ENCODE assay signal across 8 cellular contexts in the genomic region with DNA sequence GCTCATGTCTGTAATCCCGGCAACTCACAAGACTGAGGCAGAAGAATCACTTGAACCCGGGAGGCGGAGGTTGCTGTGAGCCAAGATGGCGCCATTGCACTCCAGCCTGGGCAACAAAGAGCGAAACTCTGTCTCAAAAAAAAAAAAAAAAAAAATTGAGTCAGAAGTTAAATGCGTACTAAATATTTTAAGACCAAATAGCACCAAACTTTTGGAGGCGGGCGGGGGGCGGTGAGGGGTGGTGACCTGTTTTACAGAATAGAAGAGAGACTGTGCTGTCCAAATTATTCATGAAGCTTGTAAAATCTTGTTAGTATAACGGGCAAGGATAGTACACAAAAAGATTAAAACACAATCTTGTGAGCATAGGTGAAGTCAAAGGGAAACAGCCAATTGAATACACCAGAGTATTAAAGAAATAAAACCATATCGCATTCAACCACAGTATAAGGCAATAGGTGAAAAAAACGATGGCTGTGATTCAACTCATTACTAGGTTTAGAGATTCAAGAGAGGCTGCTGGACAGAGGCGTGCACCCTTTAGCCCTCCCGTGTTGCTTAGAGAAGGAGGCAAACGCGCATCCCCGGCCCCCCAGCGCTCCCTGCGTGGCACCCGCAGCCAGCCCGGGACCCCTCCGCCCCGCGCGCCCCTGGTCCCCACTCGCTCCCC. TPM values are rescaled to one million over a fixed set of nuclear protein-coding genes. Genes with fewer than 3 reads are reported as not detected.
DNase-seq lines count a peak whose midpoint lies in the region; ATAC-seq, FAIRE-seq and TF ChIP-seq lines count a peak whose summit lies in the region.

No MANE protein-coding gene starts in this region.

- peak overlapping the region in 3 of 4 experiments; percentile 74 to 89 (median 75); a peak in 5 of 7 replicates for H3K9ac ChIP-seq in H1 (replicated peaks in 1 of 4; ENCODE audit: extremely low read depth in 1 of 4, low read depth in 3 of 4, low read length in 3 of 4)

- no peak overlapping the region for H2AK5ac ChIP-seq in H1 (ENCODE audit: low read depth, low read length)

- H2BK5ac ChIP-seq in H1 (ENCODE audit: low read depth, low read length): peak overlapping the region; percentile 93

- H3K27ac ChIP-seq in ACC112 (ENCODE audit: low read depth, low read length) (peak overlapping the region; percentile 93), H1 (ENCODE audit: low read depth, low read length) (peak overlapping the region; percentile 87; the same call in 1 of the 2 replicates)

- peaks cover 34 to 40% of the 10 kb centered on the region in 2 experiments for H3K9me3 ChIP-seq in H1 (ENCODE audit: insufficient read depth in 2 of 2, low read depth in 1 of 2, low read length in 1 of 2)

- peaks cover 2% of the 10 kb centered on the region for H3K23me2 ChIP-seq in H1 (ENCODE audit: low read depth, low read length)

- TF ChIP-seq CTCF in H1 (IDR thresholded peaks at IDR 0.05; ENCODE audit: control extremely low read depth in 1 of 3, insufficient read depth in 1 of 3, low read depth in 1 of 3, low read length in 3 of 3): no peak

- H3K4me1 Mint-ChIP-seq in naive B cell: peaks cover 21 to 27% (median 24%) of the 10 kb centered on the region in 3 donors

- peak overlapping the region; percentile 95; the same call in 1 of the 2 replicates for H3K18ac ChIP-seq in H1 (ENCODE audit: extremely low read depth, low read length)

- peak overlapping the region; percentile 95 for H2AFZ ChIP-seq in ACC112 (ENCODE audit: low read length, unreplicated experiment)
- peak overlapping the region; percentile 63; the same call in 1 of the 2 replicates for H2AFZ ChIP-seq in H1 (ENCODE audit: low read length)

- whole genome bisulfite sequencing in H1 (ENCODE audit: extremely low coverage in 1 of 2, insufficient coverage in 1 of 2, insufficient read length in 1 of 2, insufficient replicate concordance in 2 of 2, low coverage in 1 of 2, low lambda C conversion rate in 2 of 2, missing lambda C conversion rate in 1 of 2), 2 experiments: 35% methylated on average over 18 of the region's 26 CpGs; no CpG with 5 or more reads in 1 of the 2 experiments

- no peaks in the 10 kb centered on the region for H3K79me1 ChIP-seq in H1 (ENCODE audit: low read depth, low read length)

- peak overlapping the region; percentile 73 to 81 for H3K4me2 ChIP-seq in H1 (ENCODE audit: insufficient read depth in 1 of 2, low read depth in 2 of 2, low read length in 2 of 2)

- CTCF ChIA-PET in H1 (lab: Charles Lee; ENCODE audit: partially characterized antibody): interaction anchor here (0.6 kb wide), 1 partner anchor 365 kb away, joined by 5 read pairs; no protein-coding TSS in a partner anchor

- no peak overlapping the region for H4K91ac ChIP-seq in H1 (replicated peaks; ENCODE audit: insufficient read length, low read length)

- no peak overlapping the region for H3K14ac ChIP-seq in H1 (ENCODE audit: insufficient read length)

- H2BK120ac ChIP-seq in H1 (replicated peaks; ENCODE audit: low read depth, low read length): no peak overlapping the region

- H3K36me3 Mint-ChIP-seq in naive B cell: peaks cover 41 to 52% of the 10 kb centered on the region in 2 donors

- peaks cover 13 to 86% (median 66%) of the 10 kb centered on the region in 7 donors for H3K9me3 Mint-ChIP-seq in naive B cell

- no peak for TF ChIP-seq RAD21 in H1 (IDR thresholded peaks at IDR 0.05 in 1 of 2, conservative IDR thresholded peaks at IDR 0.05 in 1 of 2; ENCODE audit: low read depth in 2 of 2, low read length in 2 of 2)

- H3K27me3 ChIP-seq in ACC112 (ENCODE audit: insufficient read depth, low read length): no peaks in the 10 kb centered on the region
- H3K27me3 ChIP-seq in H1 (replicated peaks in 1 of 4; ENCODE audit: control insufficient read depth in 3 of 4, extremely low read depth in 1 of 4, insufficient read depth in 3 of 4, low read length in 3 of 4): no peaks in the 10 kb centered on the region

- H4K5ac ChIP-seq in H1 (ENCODE audit: insufficient read length, low read depth, low read length): peak overlapping the region; percentile 96

- no peak overlapping the region for H3K56ac ChIP-seq in H1 (replicated peaks; ENCODE audit: insufficient read length, low read depth, low read length)

- H3K23ac ChIP-seq in H1 (ENCODE audit: insufficient read length): no peak overlapping the region

- H3K4me3 Mint-ChIP-seq in naive B cell: peak overlapping the region; percentile 93 to 98 (median 96)

- no peak overlapping the region for H3K4ac ChIP-seq in H1 (replicated peaks; ENCODE audit: insufficient read length, low read depth, low read length)

- POLR2A ChIA-PET in H1 (lab: Charles Lee; ENCODE audit: partially characterized antibody): interaction anchor here (0.7 to 2.8 kb wide), 11 partner anchors 8 to 221 kb away, joined by 3 to 20 read pairs (median 4); partner anchors contain the start of genes ZNF26, ZNF268 and ZNF84

- FAIRE-seq in H1 (lab: Jason Lieb, UNC): no peak

- no peaks in the 10 kb centered on the region for H4K20me1 ChIP-seq in H1 (replicated peaks in 1 of 2; ENCODE audit: control insufficient read depth in 1 of 2, insufficient read depth in 2 of 2, low read length in 2 of 2)

- H3K27me3 Mint-ChIP-seq in naive B cell: no peaks in the 10 kb centered on the region

- no peak for TF ChIP-seq EP300 in H1 (IDR thresholded peaks at IDR 0.05; ENCODE audit: borderline replicate concordance in 1 of 2, low read depth in 2 of 2, low read length in 2 of 2)

- H4K8ac ChIP-seq in H1 (ENCODE audit: extremely low read depth, insufficient read depth, low read length): peak overlapping the region; percentile 96

- H3K4me1 ChIP-seq in ACC112 (ENCODE audit: control insufficient read depth, insufficient read depth, low read length, unreplicated experiment) (peaks cover 4% of the 10 kb centered on the region), H1 (replicated peaks in 1 of 4; ENCODE audit: control insufficient read depth in 3 of 4, insufficient read depth in 4 of 4, low read length in 3 of 4) (no peaks in the 10 kb centered on the region)

- H3K4me3 ChIP-seq in ACC112 (ENCODE audit: low read depth, low read length): peak overlapping the region; percentile 97
- peak overlapping the region; percentile 69 to 98 (median 87) for H3K4me3 ChIP-seq in H1 (ENCODE audit: extremely low read depth in 1 of 4, insufficient read depth in 2 of 4, low read depth in 3 of 4, low read length in 4 of 4)

- no peak for TF ChIP-seq POLR2A in H1 (IDR thresholded peaks at IDR 0.05; ENCODE audit: control extremely low read depth in 1 of 2, low read depth in 2 of 2, low read length in 2 of 2)

- no peak overlapping the region for H2BK15ac ChIP-seq in H1 (ENCODE audit: low read length)

- H3K27ac Mint-ChIP-seq in naive B cell: peak overlapping the region; percentile 100

- H3K79me2 ChIP-seq in ACC112 (ENCODE audit: control insufficient read depth, insufficient read depth, low read length, unreplicated experiment) (peaks cover 20% of the 10 kb centered on the region), H1 (ENCODE audit: control insufficient read depth in 1 of 2, insufficient read depth in 2 of 2, low read length in 2 of 2) (peaks cover 4 to 26% of the 10 kb centered on the region in 2 experiments; a peak in 2 of 4 replicates)

- ATAC-seq in GM19395 (IDR thresholded peaks at IDR 0.05; ENCODE audit: unreplicated experiment) (peak; percentile 22), naive B cell (ENCODE audit: low read depth in 2 of 2) (peak in 1 of 2 donors; percentile 4)

- DNase-seq in RKO (ENCODE audit: low spot score) (peak; percentile 75), H1 (ENCODE audit: low read depth in 1 of 2, low spot score in 2 of 2) (peak in 1 of 2 experiments; percentile 39), naive B cell (no peak), NCI-H748 (lab: John Stamatoyannopoulos, UW; ENCODE audit: unreplicated experiment) (no peak), COLO829 (ENCODE audit: low spot score) (no peak), islet precursor cell (no peak)

- H3K36me3 ChIP-seq in ACC112 (ENCODE audit: insufficient read depth, low read length) (peaks cover 39% of the 10 kb centered on the region), H1 (ENCODE audit: control insufficient read depth in 2 of 4, insufficient read depth in 4 of 4, low read length in 3 of 4) (peaks cover 3 to 50% (median 27%) of the 10 kb centered on the region in 4 experiments; a peak in 5 of 8 replicates)

- H2BK20ac ChIP-seq in H1 (ENCODE audit: low read length): no peak overlapping the region

- no peak overlapping the region for H2BK12ac ChIP-seq in H1 (ENCODE audit: low read depth, low read length)

RNA-seq across cellular contexts. Expression of gene ZNF891, which starts 0.6 kb away (rescaled TPM):
- total RNA-seq in H1 (2021; fragmentation: NEBNext Ultra II Directional; extraction: Animal tissue kit (Norgen Biotek cat#: 25700)): 3.1 TPM in 2 replicates
- 1.3 TPM in 2 replicates for polyA plus RNA-seq in H1 (2011; rRNA removed)
- polyA plus RNA-seq in H1 (2011; cell fraction: cytosol; rRNA removed): 1.8 TPM
- polyA plus RNA-seq in H1 (2011; cell fraction: nucleus; rRNA removed): 1.7 TPM
- polyA plus RNA-seq in H1 (2012, experiment 1 of 2): 0.85 to 2.0 TPM (median 1.3 TPM) in 4 replicates
- polyA plus RNA-seq in H1 (2012, experiment 2 of 2): 0.17 TPM
- 2.8 TPM for polyA plus RNA-seq in H1 (2013, experiment 1 of 2)
- 2.1 TPM for polyA plus RNA-seq in H1 (2013, experiment 2 of 2)
- 2.2 and 2.8 TPM in 2 replicates for polyA minus RNA-seq in H1 (2011; rRNA and poly(A)+ RNA removed)
- polyA minus RNA-seq in H1 (2011; cell fraction: cytosol; rRNA and poly(A)+ RNA removed): 1.7 TPM
- polyA minus RNA-seq in H1 (2011; cell fraction: nucleus; rRNA and poly(A)+ RNA removed): 6.0 TPM
- 1 to 10 TPM in 1 of 6 donors, under 1 TPM in 5; 0.18 to 1.5 (median 0.91) TPM for polyA plus RNA-seq in naive B cell (ENCODE audit: low read depth in 6 of 6)

RNA-seq across cellular contexts. Expression of gene ZNF10, which starts 0.9 kb away (rescaled TPM):
- 11.9 and 13.7 TPM in 2 replicates for total RNA-seq in H1 (2021; fragmentation: NEBNext Ultra II Directional; extraction: Animal tissue kit (Norgen Biotek cat#: 25700))
- polyA plus RNA-seq in H1 (2011; rRNA removed): 5.2 and 6.5 TPM in 2 replicates
- polyA plus RNA-seq in H1 (2011; cell fraction: cytosol; rRNA removed): 7.2 TPM
- 8.1 TPM for polyA plus RNA-seq in H1 (2011; cell fraction: nucleus; rRNA removed)
- 6.5 to 7.5 TPM (median 6.9 TPM) in 4 replicates for polyA plus RNA-seq in H1 (2012, experiment 1 of 2)
- polyA plus RNA-seq in H1 (2012, experiment 2 of 2): 0.92 TPM
- 8.1 TPM for polyA plus RNA-seq in H1 (2013, experiment 1 of 2)
- 8.0 TPM for polyA plus RNA-seq in H1 (2013, experiment 2 of 2)
- 26.2 and 27.2 TPM in 2 replicates for polyA minus RNA-seq in H1 (2011; rRNA and poly(A)+ RNA removed)
- polyA minus RNA-seq in H1 (2011; cell fraction: cytosol; rRNA and poly(A)+ RNA removed): 5.8 TPM
- polyA minus RNA-seq in H1 (2011; cell fraction: nucleus; rRNA and poly(A)+ RNA removed): 45.0 TPM
- polyA plus RNA-seq in naive B cell (ENCODE audit: low read depth in 6 of 6): 10 to 100 TPM in 5 of 6 donors, 1 to 10 TPM in 1; 8.3 to 25.5 (median 20.9) TPM

RNA-seq across cellular contexts. Expression of gene ZNF140, which starts 48.8 kb away (rescaled TPM):
- total RNA-seq in H1 (2021; fragmentation: NEBNext Ultra II Directional; extraction: Animal tissue kit (Norgen Biotek cat#: 25700)): 13.8 and 14.3 TPM in 2 replicates
- 5.2 and 7.5 TPM in 2 replicates for polyA plus RNA-seq in H1 (2011; rRNA removed)
- polyA plus RNA-seq in H1 (2011; cell fraction: cytosol; rRNA removed): 8.8 TPM
- polyA plus RNA-seq in H1 (2011; cell fraction: nucleus; rRNA removed): 6.0 TPM
- 9.2 to 14.3 TPM (median 11.3 TPM) in 4 replicates for polyA plus RNA-seq in H1 (2012, experiment 1 of 2)
- 1.7 TPM for polyA plus RNA-seq in H1 (2012, experiment 2 of 2)
- polyA plus RNA-seq in H1 (2013, experiment 1 of 2): 9.0 TPM
- polyA plus RNA-seq in H1 (2013, experiment 2 of 2): 8.5 TPM
- polyA minus RNA-seq in H1 (2011; rRNA and poly(A)+ RNA removed): 14.2 and 16.0 TPM in 2 replicates
- 9.0 TPM for polyA minus RNA-seq in H1 (2011; cell fraction: cytosol; rRNA and poly(A)+ RNA removed)
- 26.0 TPM for polyA minus RNA-seq in H1 (2011; cell fraction: nucleus; rRNA and poly(A)+ RNA removed)
- 10 to 100 TPM; 21.1 to 32.6 (median 28.3) TPM for polyA plus RNA-seq in naive B cell (ENCODE audit: low read depth in 6 of 6)

RNA-seq across cellular contexts. Expression of gene ZNF268, which starts 51.8 kb away (rescaled TPM):
- 22.3 and 23.5 TPM in 2 replicates for total RNA-seq in H1 (2021; fragmentation: NEBNext Ultra II Directional; extraction: Animal tissue kit (Norgen Biotek cat#: 25700))
- polyA plus RNA-seq in H1 (2011; rRNA removed) (6.3 and 7.7 TPM in 2 replicates), naive B cell (ENCODE audit: low read depth in 6 of 6) (10 to 100 TPM in 5 of 6 donors, 1 to 10 TPM in 1; 8.0 to 29.0 (median 18.8) TPM)
- polyA plus RNA-seq in H1 (2011; cell fraction: cytosol; rRNA removed): 7.6 TPM
- polyA plus RNA-seq in H1 (2011; cell fraction: nucleus; rRNA removed): 30.6 TPM
- 12.0 to 16.6 TPM (median 15.8 TPM) in 4 replicates for polyA plus RNA-seq in H1 (2012, experiment 1 of 2)
- 1.4 TPM for polyA plus RNA-seq in H1 (2012, experiment 2 of 2)
- polyA plus RNA-seq in H1 (2013, experiment 1 of 2): 12.1 TPM
- polyA plus RNA-seq in H1 (2013, experiment 2 of 2): 10.6 TPM
- 50.8 and 58.4 TPM in 2 replicates for polyA minus RNA-seq in H1 (2011; rRNA and poly(A)+ RNA removed)
- 48.1 TPM for polyA minus RNA-seq in H1 (2011; cell fraction: cytosol; rRNA and poly(A)+ RNA removed)
- 168 TPM for polyA minus RNA-seq in H1 (2011; cell fraction: nucleus; rRNA and poly(A)+ RNA removed)
